16 cellular contexts compared by ENCODE assay signal in the genomic region with DNA sequence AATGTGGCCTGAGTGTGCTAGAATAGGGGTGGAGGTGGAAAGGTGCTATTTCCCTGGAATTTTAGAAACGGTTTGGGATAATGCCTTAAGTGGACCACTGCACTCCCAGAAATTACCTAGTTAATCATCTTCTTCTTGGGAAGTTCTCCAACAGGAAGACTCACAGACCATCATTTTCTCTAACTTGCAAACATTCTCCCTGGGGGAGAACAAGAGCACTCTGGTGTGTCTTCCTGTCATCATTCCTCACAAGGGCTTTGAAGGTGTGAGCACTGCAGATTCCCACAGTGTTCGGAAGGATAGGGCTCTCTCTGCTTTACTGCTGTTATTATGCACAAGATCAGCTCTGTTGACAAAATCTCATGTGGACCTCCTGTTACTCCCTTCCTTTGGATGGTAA.
"Had no signal": no experiment of that assay in that cellular context is flagged by ENCODE, and none has a peak within 500 bp of the region (broad histone marks: within the 10 kb centered on the region; RNA-seq: fewer than 3 reads in every experiment).

No MANE protein-coding gene starts in this region.

- H2AFZ ChIP-seq: parathyroid adenoma had no signal

- FAIRE-seq: endometrium, kidney had no signal

- H3K9ac ChIP-seq: parathyroid adenoma had no signal

- H3K4me1 ChIP-seq: parathyroid adenoma, psoas muscle had no signal

- H3K4me3 ChIP-seq: gastrocnemius medialis, psoas muscle, sigmoid colon, skin epidermis had no signal

- H3K36me3 ChIP-seq: gastrocnemius medialis, sigmoid colon had no signal

- H3K9me3 ChIP-seq: gastrocnemius medialis, psoas muscle, sigmoid colon had no signal

- H3K79me2 ChIP-seq: parathyroid adenoma had no signal

- DNase-seq: cortex of kidney; effector memory CD4-positive, alpha-beta T cell; gastrocnemius medialis; immature natural killer cell; kidney; mammary epithelial cell; naive thymus-derived CD4-positive, alpha-beta T cell; nephron progenitor cell; psoas muscle; sigmoid colon; stimulated activated CD4-positive, alpha-beta T cell treated with anti-CD3 and anti-CD28 coated beads, Interleukin-2, amount 100 ng/mL, for 24 hours; stimulated activated naive CD4-positive, alpha-beta T cell; trophoblast cell had no signal

- H3K27ac ChIP-seq: gastrocnemius medialis, parathyroid adenoma, psoas muscle, sigmoid colon, skin epidermis had no signal
